18 cellular contexts compared by ENCODE assay signal in the genomic region with DNA sequence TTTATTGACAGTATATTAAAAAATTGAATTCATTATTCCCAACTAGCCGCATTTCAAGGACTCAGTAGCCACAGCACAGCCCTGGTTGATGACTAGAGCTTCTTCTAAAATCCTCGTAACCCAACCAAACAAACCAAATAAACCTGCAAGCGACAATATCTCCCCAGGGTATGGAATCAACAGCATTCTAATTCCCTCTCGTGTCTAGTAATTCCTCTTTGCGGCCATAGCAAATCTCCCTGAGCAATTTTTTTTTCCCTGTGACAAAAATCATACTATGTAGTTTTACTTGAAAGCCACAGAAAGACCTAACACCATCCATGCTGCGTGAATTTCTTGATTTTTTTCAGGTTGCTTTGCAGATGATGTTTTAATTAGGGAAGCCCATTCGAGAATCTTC.
"Had no signal": no experiment of that assay in that cellular context is flagged by ENCODE, and none has a peak within 500 bp of the region (broad histone marks: within the 10 kb centered on the region; RNA-seq: fewer than 3 reads in every experiment).

No MANE protein-coding gene starts in this region.

- H3K27ac ChIP-seq: left ventricle myocardium inferior, vagina had no signal

- H3K4me3 ChIP-seq: heart left ventricle, left ventricle myocardium inferior, stomach, vagina had no signal

- FAIRE-seq: islet of Langerhans, TTC549 had no signal

- DNase-seq: activated CD4-positive, alpha-beta T cell treated with anti-CD3 and anti-CD28 coated beads, Interleukin-2, amount 10 ng/mL, durations not matched to agents 7 days and 5 days; activated CD4-positive, CD25-positive, alpha-beta regulatory T cell; activated CD8-positive, alpha-beta memory T cell treated with anti-CD3 and anti-CD28 coated beads for 24 hours; activated effector memory CD4-positive, alpha-beta T cell treated with Interleukin-2 at 50 U/mL for 16 hours; activated T-cell treated with anti-CD3 and anti-CD28 coated beads for 4 hours; amniotic stem cell; foreskin melanocyte; left ventricle myocardium inferior; naive thymus-derived CD4-positive, alpha-beta T cell; occipital lobe; T-helper 17 cell had no signal

- H3K36me3 ChIP-seq: heart left ventricle, left ventricle myocardium inferior, stomach, thoracic aorta, vagina had no signal

- H3K27me3 ChIP-seq: heart left ventricle, stomach, vagina had no signal

- ATAC-seq: activated naive CD4-positive, alpha-beta T cell treated with anti-CD3 and anti-CD28 coated beads, Interleukin-2, amount 50 U/mL, for 72 hours; naive thymus-derived CD4-positive, alpha-beta T cell; T-helper 17 cell had no signal

- H3K9me3 ChIP-seq: heart left ventricle, left ventricle myocardium inferior, stomach, thoracic aorta, vagina had no signal
